Comparison of ENCODE assay signal across 1 cellular context in genomic region chr1:212242288-212242984, GRCh38.
TF ChIP-seq lines count a peak whose summit lies in the region.

No MANE protein-coding gene starts in this region.

TF ChIP-seq in HepG2, 621 proteins besides CTCF, POLR2A, EP300 and RAD21 (continued from another document and continues in another):
- TF ChIP-seq TERF1 (CRISPR knock-in tag; IDR thresholded peaks at IDR 0.05) (no peak), TGIF2 (CRISPR knock-in tag; IDR thresholded peaks at IDR 0.05) (no peak), PRMT3 (CRISPR knock-in tag; IDR thresholded peaks at IDR 0.05; ENCODE audit: borderline replicate concordance, low read depth) (no peak), ZNF775 (CRISPR knock-in tag; IDR thresholded peaks at IDR 0.05; ENCODE audit: borderline replicate concordance) (no peak), SPEN (CRISPR knock-in tag; IDR thresholded peaks at IDR 0.05; ENCODE audit: low read depth) (0 out of 2 replicates have a peak, but pooled peaks have one; percentile 11), KLF9 (CRISPR knock-in tag; IDR thresholded peaks at IDR 0.05; ENCODE audit: low read depth) (no peak), DZIP1 (CRISPR knock-in tag; IDR thresholded peaks at IDR 0.05) (no peak), KAT2B (IDR thresholded peaks at IDR 0.05; ENCODE audit: borderline replicate concordance, low read depth, low read length) (no peak), ZSCAN30 (CRISPR knock-in tag; IDR thresholded peaks at IDR 0.05) (no peak), HINFP (CRISPR knock-in tag; IDR thresholded peaks at IDR 0.05; ENCODE audit: low read depth) (no peak), HNF1A (IDR thresholded peaks at IDR 0.05; ENCODE audit: low read depth) (0 out of 2 replicates have a peak, but pooled peaks have one; percentile 26), HNF1A (CRISPR knock-in tag; IDR thresholded peaks at IDR 0.05; ENCODE audit: borderline replicate concordance) (no peak), ZBTB34 (CRISPR knock-in tag; IDR thresholded peaks at IDR 0.05) (no peak), ZNF724P (CRISPR knock-in tag; IDR thresholded peaks at IDR 0.05; ENCODE audit: borderline replicate concordance) (no peak), ZNF777 (CRISPR knock-in tag; IDR thresholded peaks at IDR 0.05) (no peak), ZNF746 (CRISPR knock-in tag; IDR thresholded peaks at IDR 0.05) (no peak), THYN1 (CRISPR knock-in tag; IDR thresholded peaks at IDR 0.05; ENCODE audit: borderline replicate concordance, low read depth) (no peak), FOSL1 (CRISPR knock-in tag; IDR thresholded peaks at IDR 0.05; ENCODE audit: borderline replicate concordance) (no peak), SOX13 (IDR thresholded peaks at IDR 0.05) (no peak), SOX13 (CRISPR knock-in tag; conservative IDR thresholded peaks at IDR 0.05 in 1 of 2, IDR thresholded peaks at IDR 0.05 in 1 of 2) (peak in 1 of 2 experiments; percentile 87; a peak in 2 of 4 replicates), ZNF530 (CRISPR knock-in tag; IDR thresholded peaks at IDR 0.05; ENCODE audit: low read depth) (no peak), ZNF160 (CRISPR knock-in tag; IDR thresholded peaks at IDR 0.05) (no peak), CREBL2 (CRISPR knock-in tag; IDR thresholded peaks at IDR 0.05; ENCODE audit: borderline replicate concordance) (no peak), ZNF33A (CRISPR knock-in tag; IDR thresholded peaks at IDR 0.05; ENCODE audit: borderline replicate concordance) (no peak), THRA (CRISPR knock-in tag; IDR thresholded peaks at IDR 0.05; ENCODE audit: borderline replicate concordance) (no peak; the same call in 1 of the 2 replicates), BORCS8-MEF2B (CRISPR knock-in tag; IDR thresholded peaks at IDR 0.05) (0 out of 2 replicates have a peak, but pooled peaks have one; percentile 25), ZNF563 (CRISPR knock-in tag; IDR thresholded peaks at IDR 0.05) (no peak), IRF9 (CRISPR knock-in tag; IDR thresholded peaks at IDR 0.05; ENCODE audit: borderline replicate concordance) (no peak), STAT5B (CRISPR knock-in tag; IDR thresholded peaks at IDR 0.05) (no peak), ZNF3 (CRISPR knock-in tag; IDR thresholded peaks at IDR 0.05) (no peak), ZNF597 (CRISPR knock-in tag; IDR thresholded peaks at IDR 0.05) (no peak), ZNF772 (CRISPR knock-in tag; IDR thresholded peaks at IDR 0.05) (no peak), ZNF512 (CRISPR knock-in tag; IDR thresholded peaks at IDR 0.05) (no peak), SALL1 (CRISPR knock-in tag; IDR thresholded peaks at IDR 0.05) (peak; percentile 59), ZNF513 (CRISPR knock-in tag; conservative IDR thresholded peaks at IDR 0.05) (no peak), MYPOP (CRISPR knock-in tag; IDR thresholded peaks at IDR 0.05) (0 out of 2 replicates have a peak, but pooled peaks have one; percentile 42), DR1 (CRISPR knock-in tag; IDR thresholded peaks at IDR 0.05) (no peak), MXD3 (CRISPR knock-in tag; IDR thresholded peaks at IDR 0.05) (no peak), DNMT3B (CRISPR knock-in tag; conservative IDR thresholded peaks at IDR 0.05) (peak; percentile 42; the same call in 1 of the 2 replicates), ZNF501 (CRISPR knock-in tag; IDR thresholded peaks at IDR 0.05) (no peak)
